Comparison of ENCODE assay signal across 2 cellular contexts in genomic region chr3:150073513-150073912, GRCh38.
TF ChIP-seq lines count a peak whose summit lies in the region.

No MANE protein-coding gene starts in this region.

TF ChIP-seq in SK-N-SH, 30 proteins besides CTCF, POLR2A, EP300 and RAD21 (continued from another document):
- TF ChIP-seq PBX3 (IDR thresholded peaks at IDR 0.05) (peak; percentile 45), MAX (IDR thresholded peaks at IDR 0.05; ENCODE audit: low read depth) (no peak)

TF ChIP-seq in SK-N-SH treated with all-trans-retinoic acid at 6 μM for 48 hours, 23 proteins besides CTCF, POLR2A, EP300 and RAD21 (continued from another document):
- TF ChIP-seq, protein P1, sequence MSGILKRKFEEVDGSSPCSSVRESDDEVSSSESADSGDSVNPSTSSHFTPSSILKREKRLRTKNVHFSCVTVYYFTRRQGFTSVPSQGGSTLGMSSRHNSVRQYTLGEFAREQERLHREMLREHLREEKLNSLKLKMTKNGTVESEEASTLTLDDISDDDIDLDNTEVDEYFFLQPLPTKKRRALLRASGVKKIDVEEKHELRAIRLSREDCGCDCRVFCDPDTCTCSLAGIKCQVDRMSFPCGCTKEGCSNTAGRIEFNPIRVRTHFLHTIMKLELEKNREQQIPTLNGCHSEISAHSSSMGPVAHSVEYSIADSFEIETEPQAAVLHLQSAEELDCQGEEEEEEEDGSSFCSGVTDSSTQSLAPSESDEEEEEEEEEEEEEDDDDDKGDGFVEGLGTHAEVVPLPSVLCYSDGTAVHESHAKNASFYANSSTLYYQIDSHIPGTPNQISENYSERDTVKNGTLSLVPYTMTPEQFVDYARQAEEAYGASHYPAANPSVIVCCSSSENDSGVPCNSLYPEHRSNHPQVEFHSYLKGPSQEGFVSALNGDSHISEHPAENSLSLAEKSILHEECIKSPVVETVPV (CRISPR knock-in tag; IDR thresholded peaks at IDR 0.05): no peak
- no peak for TF ChIP-seq ISL1 (CRISPR knock-in tag; IDR thresholded peaks at IDR 0.05)
